In genomic region chr9:134454386-134454978, GRCh38 we compare ENCODE assay signal across 20 cellular contexts.
DNase-seq lines count a peak whose midpoint lies in the region; ATAC-seq lines count a peak whose summit lies in the region.
"Had no signal": no experiment of that assay in that cellular context is flagged by ENCODE, and none has a peak within 500 bp of the region (broad histone marks: within the 10 kb centered on the region; RNA-seq: fewer than 3 reads in every experiment).

No MANE protein-coding gene starts in this region.

- H3K18ac ChIP-seq in mesenchymal stem cell (ENCODE audit: low read depth in 1 of 2, low read length in 2 of 2) = peak overlapping the region; percentile 46 to 82

- no peak overlapping the region for H3K23ac ChIP-seq in mesenchymal stem cell (ENCODE audit: low read length in 2 of 2)

- no peaks in the 10 kb centered on the region for H3K9me3 Mint-ChIP-seq in activated CD8-positive, alpha-beta memory T cell treated with anti-CD3 and anti-CD28 coated beads, Interleukin-2, amount 10 ng/mL, durations not matched to agents 7 days and 5 days (ENCODE audit: low read depth)
- H3K9me3 Mint-ChIP-seq in stimulated activated effector memory CD8-positive, alpha-beta T cell treated with anti-CD3 and anti-CD28 coated beads, Interleukin-12 subunit alpha, Interleukin-12 subunit beta, amount 100 ng/mL, for 72 hours = no peaks in the 10 kb centered on the region

- peak overlapping the region; percentile 92 for H2BK120ac ChIP-seq in mesenchymal stem cell (ENCODE audit: low read depth, low read length)

- peak overlapping the region; percentile 40 for H4K91ac ChIP-seq in mesenchymal stem cell (ENCODE audit: low read length)

- no peaks in the 10 kb centered on the region for H3K27me3 ChIP-seq in mesenchymal stem cell (ENCODE audit: control insufficient read depth in 1 of 2, insufficient read depth in 1 of 2, low read length in 2 of 2)
- H3K27me3 ChIP-seq: body of pancreas, heart left ventricle, tibial artery had no signal

- H3K4me1 Mint-ChIP-seq in activated CD8-positive, alpha-beta memory T cell treated with anti-CD3 and anti-CD28 coated beads, Interleukin-2, amount 10 ng/mL, durations not matched to agents 7 days and 5 days = peaks cover 7% of the 10 kb centered on the region
- H3K4me1 Mint-ChIP-seq in T-helper 17 cell = peaks cover 6% of the 10 kb centered on the region
- H3K4me1 Mint-ChIP-seq in stimulated activated effector memory CD8-positive, alpha-beta T cell treated with anti-CD3 and anti-CD28 coated beads, Interleukin-12 subunit alpha, Interleukin-12 subunit beta, amount 100 ng/mL, for 72 hours = peaks cover 20% of the 10 kb centered on the region

- CTCF ChIA-PET in activated CD8-positive, alpha-beta memory T cell treated with anti-CD3 and anti-CD28 coated beads, Interleukin-2, amount 10 ng/mL, durations not matched to agents 7 days and 5 days (lab: Charles Lee) = interaction anchor here (2.0 kb wide), 1 partner anchor 11 kb away, joined by 9 read pairs; no protein-coding TSS in a partner anchor

- no peak overlapping the region for H2BK5ac ChIP-seq in mesenchymal stem cell (ENCODE audit: low read depth, low read length, poor library complexity, severe bottlenecking)

- no peaks in the 10 kb centered on the region for H3K36me3 ChIP-seq in mesenchymal stem cell (ENCODE audit: control insufficient read depth in 1 of 2, insufficient read depth in 2 of 2, low read depth in 1 of 2, low read length in 2 of 2)
- H3K36me3 ChIP-seq: heart left ventricle, tibial artery had no signal

- H2AK5ac ChIP-seq in mesenchymal stem cell (ENCODE audit: low read length, severe bottlenecking) = no peak overlapping the region

- H3K27ac ChIP-seq in mesenchymal stem cell (ENCODE audit: low read length, poor library complexity, severe bottlenecking) = no peak overlapping the region

- H3K79me1 ChIP-seq in mesenchymal stem cell (replicated peaks; ENCODE audit: low read length, poor library complexity, severe bottlenecking) = no peaks in the 10 kb centered on the region

- no peak overlapping the region for H3K9ac ChIP-seq in mesenchymal stem cell (ENCODE audit: low read length)

- H2BK15ac ChIP-seq in mesenchymal stem cell (ENCODE audit: low read depth, poor library complexity, severe bottlenecking) = no peak overlapping the region

- no peak overlapping the region for H3K4me2 ChIP-seq in mesenchymal stem cell (ENCODE audit: low read length, poor library complexity, severe bottlenecking)

- H3K4ac ChIP-seq in mesenchymal stem cell (ENCODE audit: low read depth in 1 of 2, low read length in 2 of 2) = peak overlapping the region; percentile 39 to 57

- no peak overlapping the region for H3K4me3 ChIP-seq in mesenchymal stem cell (ENCODE audit: insufficient read depth in 1 of 2, low read depth in 1 of 2, low read length in 2 of 2)
- H3K4me3 ChIP-seq: body of pancreas, heart left ventricle, tibial artery had no signal

- no peaks in the 10 kb centered on the region for H3K36me3 Mint-ChIP-seq in activated CD8-positive, alpha-beta memory T cell treated with anti-CD3 and anti-CD28 coated beads, Interleukin-2, amount 10 ng/mL, durations not matched to agents 7 days and 5 days
- H3K36me3 Mint-ChIP-seq in T-helper 17 cell (ENCODE audit: low read depth) = no peaks in the 10 kb centered on the region
- H3K36me3 Mint-ChIP-seq in stimulated activated effector memory CD8-positive, alpha-beta T cell treated with anti-CD3 and anti-CD28 coated beads, Interleukin-12 subunit alpha, Interleukin-12 subunit beta, amount 100 ng/mL, for 72 hours = peaks cover 8% of the 10 kb centered on the region

- H3K4me3 Mint-ChIP-seq in activated CD8-positive, alpha-beta memory T cell treated with anti-CD3 and anti-CD28 coated beads, Interleukin-2, amount 10 ng/mL, durations not matched to agents 7 days and 5 days = no peak overlapping the region
- H3K4me3 Mint-ChIP-seq in T-helper 17 cell = no peak overlapping the region
- peak overlapping the region; percentile 72 for H3K4me3 Mint-ChIP-seq in stimulated activated effector memory CD8-positive, alpha-beta T cell treated with anti-CD3 and anti-CD28 coated beads, Interleukin-12 subunit alpha, Interleukin-12 subunit beta, amount 100 ng/mL, for 72 hours

- DNase-seq in activated CD8-positive, alpha-beta memory T cell treated with anti-CD3 and anti-CD28 coated beads, Interleukin-2, amount 10 ng/mL, durations not matched to agents 7 days and 5 days = no peak
- no peak for DNase-seq in activated CD8-positive, alpha-beta memory T cell treated with anti-CD3 and anti-CD28 coated beads for 24 hours
- DNase-seq in T-helper 17 cell (no peak), mesenchymal stem cell (peak; percentile 37), NCI-H1048 (lab: John Stamatoyannopoulos, UW) (no peak), ecto neural progenitor cell (ENCODE audit: low spot score) (no peak)
- no peak for DNase-seq in stimulated activated effector memory CD8-positive, alpha-beta T cell treated with anti-CD3 and anti-CD28 coated beads, Interleukin-12 subunit alpha, Interleukin-12 subunit beta, amount 100 ng/mL, for 72 hours (ENCODE audit: low spot score in 2 of 2)
- DNase-seq: activated naive CD4-positive, alpha-beta T cell treated with Interleukin-2 at 50 U/mL for 16 hours; body of pancreas; COR-L47; dermis blood vessel endothelial cell; EL; Kasumi-1; NCI-H1417 treated with DMSO at 0.1 percent for 48 hours; NCI-H2171; NCI-H69; OCI-M1; tibial artery had no signal

- H3K14ac ChIP-seq in mesenchymal stem cell (ENCODE audit: low read length in 2 of 2) = no peak overlapping the region

- WGBS in mesenchymal stem cell = 48% methylated on average over 11 of the region's 11 CpGs

- H3K4me1 ChIP-seq in mesenchymal stem cell (ENCODE audit: control insufficient read depth, insufficient read depth, low read depth, low read length) = peaks cover 44% of the 10 kb centered on the region

- H4K8ac ChIP-seq in mesenchymal stem cell (ENCODE audit: low read length) = peak overlapping the region; percentile 21

- ATAC-seq in activated CD8-positive, alpha-beta memory T cell treated with anti-CD3 and anti-CD28 coated beads, Interleukin-2, amount 10 ng/mL, durations not matched to agents 7 days and 5 days = no peak
- ATAC-seq in T-helper 17 cell (no peak), GM19452 (IDR thresholded peaks at IDR 0.05; ENCODE audit: unreplicated experiment) (no peak)
- ATAC-seq in stimulated activated effector memory CD8-positive, alpha-beta T cell treated with anti-CD3 and anti-CD28 coated beads, Interleukin-12 subunit alpha, Interleukin-12 subunit beta, amount 100 ng/mL, for 72 hours = no peak
- ATAC-seq: body of pancreas, heart left ventricle had no signal

- peak overlapping the region; percentile 4 for H3K27ac Mint-ChIP-seq in activated CD8-positive, alpha-beta memory T cell treated with anti-CD3 and anti-CD28 coated beads, Interleukin-2, amount 10 ng/mL, durations not matched to agents 7 days and 5 days
- peak overlapping the region; percentile 60 for H3K27ac Mint-ChIP-seq in T-helper 17 cell
- H3K27ac Mint-ChIP-seq in stimulated activated effector memory CD8-positive, alpha-beta T cell treated with anti-CD3 and anti-CD28 coated beads, Interleukin-12 subunit alpha, Interleukin-12 subunit beta, amount 100 ng/mL, for 72 hours = no peak overlapping the region

- H2AFZ ChIP-seq in mesenchymal stem cell (ENCODE audit: low read depth, low read length) = no peak overlapping the region

- peak overlapping the region; percentile 81 to 99 for H2BK12ac ChIP-seq in mesenchymal stem cell (ENCODE audit: low read length in 2 of 2)

- H3K9me3 ChIP-seq in T-helper 17 cell (ENCODE audit: control insufficient read depth, low read length, poor library complexity, severe bottlenecking) = no peaks in the 10 kb centered on the region
- H3K9me3 ChIP-seq in mesenchymal stem cell (ENCODE audit: control insufficient read depth, low read length) = no peaks in the 10 kb centered on the region
- H3K9me3 ChIP-seq: body of pancreas, tibial artery had no signal

- no peaks in the 10 kb centered on the region for H3K27me3 Mint-ChIP-seq in activated CD8-positive, alpha-beta memory T cell treated with anti-CD3 and anti-CD28 coated beads, Interleukin-2, amount 10 ng/mL, durations not matched to agents 7 days and 5 days
- no peaks in the 10 kb centered on the region for H3K27me3 Mint-ChIP-seq in T-helper 17 cell
